ENCODE assay signal across 1 cellular context in the genomic region with DNA sequence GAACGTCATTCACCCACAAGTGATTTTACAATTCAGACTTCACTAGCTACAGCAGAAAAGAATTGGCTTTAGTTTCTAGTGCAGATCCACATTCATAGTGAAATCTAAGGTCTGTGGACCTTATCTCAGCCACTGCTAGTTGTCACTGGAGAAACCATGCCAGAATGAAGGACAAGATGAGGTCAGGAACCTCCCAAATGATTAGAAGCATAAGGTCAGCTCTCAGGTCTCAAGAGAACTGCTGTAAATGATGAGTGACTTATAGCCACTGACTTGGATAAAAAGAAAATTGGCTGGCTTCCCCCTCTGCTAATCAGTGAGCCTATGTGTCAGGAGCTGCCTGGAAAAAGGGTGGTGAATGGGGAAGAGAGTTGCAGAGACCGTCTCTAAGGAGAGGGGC.
TF ChIP-seq lines count a peak whose summit lies in the region.

No MANE protein-coding gene starts in this region.

TF ChIP-seq in IMR-90, 13 proteins besides CTCF, POLR2A, EP300 and RAD21:
- TF ChIP-seq RFX5 (IDR thresholded peaks at IDR 0.05; ENCODE audit: low read depth, low read length) (no peak), MAZ (IDR thresholded peaks at IDR 0.05; ENCODE audit: borderline replicate concordance, low read depth, low read length) (no peak), FOS (IDR thresholded peaks at IDR 0.05; ENCODE audit: low read depth, low read length) (no peak), RCOR1 (IDR thresholded peaks at IDR 0.05; ENCODE audit: insufficient replicate concordance, low read length) (no peak), BHLHE40 (IDR thresholded peaks at IDR 0.05; ENCODE audit: low read depth, low read length) (no peak)
